In genomic region chr12:88001327-88001726, GRCh38 we compare ENCODE assay signal across 8 cellular contexts. TPM values are rescaled to one million over a fixed set of nuclear protein-coding genes. Genes with fewer than 3 reads are reported as not detected.
"Had no signal": no experiment of that assay in that cellular context is flagged by ENCODE, and none has a peak within 500 bp of the region (broad histone marks: within the 10 kb centered on the region; RNA-seq: fewer than 3 reads in every experiment).

No MANE protein-coding gene starts in this region.

- ATAC-seq: GM12878 had no signal

- FAIRE-seq: GM12878, GM12891, GM12892, GM18507, GM19239 had no signal

- H3K4me3 ChIP-seq: GM12878 had no signal

- DNase-seq: GDM1, GF-D8 had no signal

RNA-seq across cellular contexts. Expression of gene C12orf50, which starts 27.9 kb away (rescaled TPM):
- total RNA-seq: G401 had no signal
